Comparison of ENCODE assay signal across 11 cellular contexts in genomic region chr3:42035816-42036482, GRCh38. TPM values are rescaled to one million over a fixed set of nuclear protein-coding genes. Genes with fewer than 3 reads are reported as not detected.
DNase-seq lines count a peak whose midpoint lies in the region; ATAC-seq and TF ChIP-seq lines count a peak whose summit lies in the region.
"Had no signal": no experiment of that assay in that cellular context is flagged by ENCODE, and none has a peak within 500 bp of the region (broad histone marks: within the 10 kb centered on the region; RNA-seq: fewer than 3 reads in every experiment).

No MANE protein-coding gene starts in this region.

- H3K27me3 ChIP-seq in body of pancreas: no peaks in the 10 kb centered on the region
- no peaks in the 10 kb centered on the region for H3K27me3 ChIP-seq in liver (ENCODE audit: control insufficient read depth in 4 of 4, insufficient read depth in 4 of 4, low read length in 3 of 4)
- no peaks in the 10 kb centered on the region for H3K27me3 ChIP-seq in stomach smooth muscle (ENCODE audit: control insufficient read depth in 1 of 2, insufficient read depth in 2 of 2, low read length in 2 of 2)

- H3K27ac ChIP-seq in body of pancreas (peak overlapping the region; percentile 11 to 65 (median 36)), liver (ENCODE audit: low read depth in 1 of 2, low read length in 2 of 2) (peak overlapping the region; percentile 78 to 95), stomach smooth muscle (ENCODE audit: low read length) (peak overlapping the region; percentile 77)

- TF ChIP-seq CTCF in body of pancreas (IDR thresholded peaks at IDR 0.05) (no peak), liver (IDR thresholded peaks at IDR 0.05; ENCODE audit: low read depth, low read length, missing input control) (no peak)

- H3K4me1 ChIP-seq in body of pancreas: peaks cover 45% of the 10 kb centered on the region
- peaks cover 18 to 59% (median 50%) of the 10 kb centered on the region in 4 donors for H3K4me1 ChIP-seq in liver (ENCODE audit: control insufficient read depth in 4 of 4, insufficient read depth in 4 of 4, low read length in 3 of 4)
- H3K4me1 ChIP-seq in stomach smooth muscle (ENCODE audit: control insufficient read depth, insufficient read depth, low read length): peaks cover 64% of the 10 kb centered on the region

- peak in 1 of 2 donors; percentile 65 for TF ChIP-seq RAD21 in liver (IDR thresholded peaks at IDR 0.05)

- no peaks in the 10 kb centered on the region for H3K36me3 ChIP-seq in body of pancreas (replicated peaks in 1 of 2; ENCODE audit: insufficient read depth in 1 of 2, low read depth in 2 of 2)
- no peaks in the 10 kb centered on the region for H3K36me3 ChIP-seq in liver (ENCODE audit: control insufficient read depth in 4 of 4, insufficient read depth in 3 of 4, low read depth in 1 of 4, low read length in 3 of 4)
- H3K36me3 ChIP-seq in stomach smooth muscle (ENCODE audit: control insufficient read depth in 2 of 2, insufficient read depth in 2 of 2, low read length in 2 of 2): peaks cover 0 to 7% of the 10 kb centered on the region in 2 donors

- H3K9ac ChIP-seq in liver (ENCODE audit: low read depth in 1 of 2, low read length in 2 of 2): no peak overlapping the region
- H3K9ac ChIP-seq in stomach smooth muscle (ENCODE audit: low read length in 2 of 2): peak overlapping the region; percentile 1 to 47

- WGBS in body of pancreas, 2 donors: 59 to 60% methylated on average over 3 to 4 of the region's 4 CpGs
- WGBS in liver: 25% methylated on average over 4 of the region's 4 CpGs

- intact Hi-C loops in body of pancreas (cut with DNase I): no loop called here

- H3K9me3 ChIP-seq in body of pancreas (no peaks in the 10 kb centered on the region), liver (ENCODE audit: control insufficient read depth in 4 of 4, low read length in 3 of 4) (no peaks in the 10 kb centered on the region), stomach smooth muscle (ENCODE audit: control insufficient read depth in 2 of 2, low read length in 2 of 2) (no peaks in the 10 kb centered on the region)

- DNase-seq in body of pancreas (peak in 1 of 4 donors; percentile 26), NCI-H69 (lab: John Stamatoyannopoulos, UW) (no peak), HuH-7 (ENCODE audit: low spot score) (no peak), A172 (ENCODE audit: low spot score) (no peak)
- DNase-seq: activated T-cell treated with anti-CD3 and anti-CD28 coated beads, Interleukin-2, amount 50 U/mL, for 72 hours; NCI-H1436; nucleus accumbens had no signal

- TF ChIP-seq POLR2A in body of pancreas (IDR thresholded peaks at IDR 0.05): no peak

- ATAC-seq in HG02884 (IDR thresholded peaks at IDR 0.05; ENCODE audit: unreplicated experiment): peak; percentile 27
- ATAC-seq in body of pancreas: no peak
- ATAC-seq in GM18511 (IDR thresholded peaks at IDR 0.05; ENCODE audit: unreplicated experiment): no peak
- ATAC-seq: activated T-cell treated with anti-CD3 and anti-CD28 coated beads, Interleukin-2, amount 50 U/mL, for 72 hours had no signal

- no peak overlapping the region for H3K4me3 ChIP-seq in body of pancreas
- no peak overlapping the region for H3K4me3 ChIP-seq in liver (ENCODE audit: low read depth in 1 of 3, low read length in 3 of 3)
- H3K4me3 ChIP-seq in stomach smooth muscle (ENCODE audit: low read length in 2 of 2): no peak overlapping the region

TF ChIP-seq in liver, 16 proteins besides CTCF, POLR2A, EP300 and RAD21:
- TF ChIP-seq GABPA (IDR thresholded peaks at IDR 0.05 in 1 of 2, conservative IDR thresholded peaks at IDR 0.05 in 1 of 2) (no peak), REST (IDR thresholded peaks at IDR 0.05) (no peak), YY1 (IDR thresholded peaks at IDR 0.05) (peak; percentile 43), NR2F2 (IDR thresholded peaks at IDR 0.05) (peak; percentile 82), SP1 (IDR thresholded peaks at IDR 0.05) (peak; percentile 86), RXRA (IDR thresholded peaks at IDR 0.05) (peak; percentile 89 to 99), HNF4A (conservative IDR thresholded peaks at IDR 0.05) (peak; percentile 71 to 81), JUND (IDR thresholded peaks at IDR 0.05) (peak; percentile 23 to 70), HNF4G (IDR thresholded peaks at IDR 0.05) (peak; percentile 41), TAF1 (conservative IDR thresholded peaks at IDR 0.05) (no peak), MAX (IDR thresholded peaks at IDR 0.05) (peak; percentile 7), ATF3 (IDR thresholded peaks at IDR 0.05) (peak; percentile 46), FOXA2 (IDR thresholded peaks at IDR 0.05) (peak; percentile 19), EGR1 (IDR thresholded peaks at IDR 0.05; ENCODE audit: low read depth in 2 of 2) (no peak), ZBTB33 (IDR thresholded peaks at IDR 0.05) (no peak), FOXA1 (IDR thresholded peaks at IDR 0.05) (no peak)
TF ChIP-seq in liver: peak in this region for 10.

RNA-seq across cellular contexts. Expression of gene TRAK1, which starts 55.2 kb away (rescaled TPM):
- total RNA-seq in body of pancreas (10 to 100 TPM; 17.1 to 24.1 TPM), liver (10 to 100 TPM; 12.1 to 21.7 TPM)
- polyA plus RNA-seq in liver: 1 to 10 TPM; 3.4 to 5.0 TPM
- 10.3 and 10.6 TPM in 2 replicates for total RNA-seq in A172 (2014; rRNA removed; shearing (Covaris generic))

Comparison
In these comparisons a context has a peak if more than half of its experiments do, and no peak if none do; other contexts are left out.
1. H3K27ac ChIP-seq: peak in every context shown above with its lines; median percentile 86 in liver; 77 in stomach smooth muscle; 36 in body of pancreas.
2. H3K9ac ChIP-seq: peak in stomach smooth muscle (2 of 2); none in liver (0 of 2).